Comparison of ENCODE assay signal across 12 cellular contexts in genomic region chr16:28537964-28538732, GRCh38. TPM values are rescaled to one million over a fixed set of nuclear protein-coding genes. Genes with fewer than 3 reads are reported as not detected.
DNase-seq lines count a peak whose midpoint lies in the region; ATAC-seq and TF ChIP-seq lines count a peak whose summit lies in the region.
"Had no signal": no experiment of that assay in that cellular context is flagged by ENCODE, and none has a peak within 500 bp of the region (broad histone marks: within the 10 kb centered on the region; RNA-seq: fewer than 3 reads in every experiment).

No MANE protein-coding gene starts in this region.

- H3K9ac ChIP-seq in skeletal muscle tissue (ENCODE audit: low read depth in 1 of 3, low read length in 3 of 3) = peak overlapping the region; percentile 85 to 95 (median 93)

- H3K9me3 Mint-ChIP-seq in CD8-positive, alpha-beta memory T cell = no peaks in the 10 kb centered on the region

- peak overlapping the region; percentile 16 for H3K27ac ChIP-seq in CD8-positive, alpha-beta memory T cell (ENCODE audit: low read depth, low read length)
- peak overlapping the region; percentile 78 to 93 (median 90) for H3K27ac ChIP-seq in body of pancreas
- H3K27ac ChIP-seq in skeletal muscle tissue (ENCODE audit: low read depth, low read length) = peak overlapping the region; percentile 98

- peak; percentile 0 for ATAC-seq in body of pancreas
- peak; percentile 5 for ATAC-seq in left colon
- ATAC-seq in GM18870 (IDR thresholded peaks at IDR 0.05; ENCODE audit: unreplicated experiment) = no peak

- TF ChIP-seq POLR2A in body of pancreas (IDR thresholded peaks at IDR 0.05) = peak in 1 of 3 donors; percentile 5

- DNase-seq in CD8-positive, alpha-beta memory T cell = no peak
- peak; percentile 20 to 47 (median 32) for DNase-seq in body of pancreas
- peak in 1 of 2 donors; percentile 45 for DNase-seq in left colon
- no peak for DNase-seq in DMS53 treated with DMSO at 0.1 percent for 48 hours (lab: John Stamatoyannopoulos, UW; ENCODE audit: unreplicated experiment)
- no peak for DNase-seq in stimulated activated CD4-positive, alpha-beta T cell treated with anti-CD3 and anti-CD28 coated beads, Interleukin-4, amount 100 ng/mL, for 24 hours
- no peak for DNase-seq in NCI-H1105 (lab: John Stamatoyannopoulos, UW)
- DNase-seq: activated T-cell treated with anti-CD3 and anti-CD28 coated beads, Interleukin-2, amount 50 U/mL, for 48 hours; T-helper 9 cell had no signal

- peaks cover 35 to 50% (median 41%) of the 10 kb centered on the region in 3 donors for H3K4me1 Mint-ChIP-seq in CD8-positive, alpha-beta memory T cell

- peak overlapping the region in 1 of 7 donors; percentile 28 for H3K4me3 Mint-ChIP-seq in CD8-positive, alpha-beta memory T cell

- no peak overlapping the region for H3K4me3 ChIP-seq in CD8-positive, alpha-beta memory T cell (ENCODE audit: low read length)
- H3K4me3 ChIP-seq in body of pancreas (peak overlapping the region; percentile 13 to 16), skeletal muscle tissue (ENCODE audit: low read length in 3 of 3) (peak overlapping the region; percentile 67 to 88 (median 85))
- H3K4me3 ChIP-seq: HAP-1 had no signal

- WGBS in body of pancreas, 2 donors = 31 to 44% methylated on average over 13 of the region's 13 CpGs

- intact Hi-C loops in body of pancreas (cut with DNase I) (loop anchor here (5.0 kb wide), 1 partner anchor 41 kb away; no protein-coding TSS in a partner anchor), left colon (cut with DNase I, micrococcal nuclease) (no loop called here)

- CTCF ChIA-PET in CD8-positive, alpha-beta memory T cell (lab: Charles Lee) = no interaction called here

- H3K27me3 ChIP-seq in CD8-positive, alpha-beta memory T cell (ENCODE audit: insufficient read depth, low read length, poor library complexity, severe bottlenecking) = no peaks in the 10 kb centered on the region
- no peaks in the 10 kb centered on the region for H3K27me3 ChIP-seq in body of pancreas
- H3K27me3 ChIP-seq in skeletal muscle tissue (ENCODE audit: control insufficient read depth in 3 of 3, insufficient read depth in 3 of 3, low read length in 3 of 3) = no peaks in the 10 kb centered on the region

- H3K36me3 ChIP-seq in CD8-positive, alpha-beta memory T cell (ENCODE audit: insufficient read depth, low read length) = no peaks in the 10 kb centered on the region
- H3K36me3 ChIP-seq in body of pancreas (replicated peaks in 1 of 2; ENCODE audit: insufficient read depth in 1 of 2, low read depth in 2 of 2) (no peaks in the 10 kb centered on the region), skeletal muscle tissue (ENCODE audit: control insufficient read depth in 3 of 3, insufficient read depth in 3 of 3, low read length in 3 of 3) (peaks cover 3 to 6% (median 4%) of the 10 kb centered on the region in 3 donors)
- H3K36me3 ChIP-seq: HAP-1 had no signal

- peaks cover 17% of the 10 kb centered on the region for H3K4me1 ChIP-seq in CD8-positive, alpha-beta memory T cell (ENCODE audit: insufficient read depth, low read length)
- peaks cover 56% of the 10 kb centered on the region for H3K4me1 ChIP-seq in body of pancreas
- H3K4me1 ChIP-seq in skeletal muscle tissue (ENCODE audit: control insufficient read depth in 3 of 3, insufficient read depth in 3 of 3, low read length in 3 of 3) = peaks cover 22 to 44% (median 33%) of the 10 kb centered on the region in 3 donors
- H3K4me1 ChIP-seq: HAP-1 had no signal

- H3K27me3 Mint-ChIP-seq in CD8-positive, alpha-beta memory T cell = peaks cover 0 to 3% of the 10 kb centered on the region in 2 donors

- no peaks in the 10 kb centered on the region for H3K9me3 ChIP-seq in CD8-positive, alpha-beta memory T cell (ENCODE audit: low read length)
- H3K9me3 ChIP-seq in body of pancreas = no peaks in the 10 kb centered on the region
- no peaks in the 10 kb centered on the region for H3K9me3 ChIP-seq in skeletal muscle tissue (ENCODE audit: control insufficient read depth in 3 of 3, low read length in 3 of 3)
- H3K9me3 ChIP-seq: HAP-1 had no signal

- H3K36me3 Mint-ChIP-seq in CD8-positive, alpha-beta memory T cell = peaks cover 0 to 7% (median 0%) of the 10 kb centered on the region in 3 donors

- TF ChIP-seq CTCF in body of pancreas (IDR thresholded peaks at IDR 0.05) = peak in 1 of 7 experiments; percentile 13

- peak overlapping the region in 4 of 8 donors; percentile 56 to 96 (median 76) for H3K27ac Mint-ChIP-seq in CD8-positive, alpha-beta memory T cell

- POLR2A ChIA-PET in CD8-positive, alpha-beta memory T cell (lab: Charles Lee) = no interaction called here

RNA-seq across cellular contexts. Expression of gene NUPR1, which starts 0.6 kb away (rescaled TPM):
- total RNA-seq in CD8-positive, alpha-beta memory T cell = not detected
- polyA plus RNA-seq in CD8-positive, alpha-beta memory T cell = not detected
- 10 to 100 TPM; 32.0 to 92.4 TPM for total RNA-seq in body of pancreas
- total RNA-seq in left colon = 100 to 1,000 TPM in 1 of 2 donors, 10 to 100 TPM in 1; 52.2 to 106 TPM
- 3.7 TPM for total RNA-seq in skeletal muscle tissue

RNA-seq across cellular contexts. Expression of gene SGF29, which starts 15.6 kb away (rescaled TPM):
- 10 to 100 TPM; 37.9 to 39.8 TPM for total RNA-seq in CD8-positive, alpha-beta memory T cell
- polyA plus RNA-seq in CD8-positive, alpha-beta memory T cell = 56.9 TPM
- total RNA-seq in body of pancreas (10 to 100 TPM; 25.2 to 30.7 TPM), left colon (10 to 100 TPM; 21.7 to 26.4 TPM), skeletal muscle tissue (19.8 TPM)

RNA-seq across cellular contexts. Expression of gene IL27, which starts 31.5 kb away (rescaled TPM):
- not detected for total RNA-seq in CD8-positive, alpha-beta memory T cell
- polyA plus RNA-seq in CD8-positive, alpha-beta memory T cell = not detected
- total RNA-seq in body of pancreas = not detected
- not detected for total RNA-seq in left colon
- total RNA-seq in skeletal muscle tissue = 0.52 TPM
- total RNA-seq: NCI-H460 had no signal

RNA-seq across cellular contexts. Expression of gene APOBR, which starts 43.7 kb away (rescaled TPM):
- 1 to 10 TPM; 7.7 to 8.0 TPM for total RNA-seq in CD8-positive, alpha-beta memory T cell
- 4.9 TPM for polyA plus RNA-seq in CD8-positive, alpha-beta memory T cell
- total RNA-seq in body of pancreas = 1 to 10 TPM; 1.0 to 2.0 TPM
- 10 to 100 TPM; 49.8 to 96.0 TPM for total RNA-seq in left colon
- under 0.01 TPM for total RNA-seq in skeletal muscle tissue

RNA-seq across cellular contexts. Expression of gene CLN3, which starts 46.3 kb away (rescaled TPM):
- total RNA-seq in CD8-positive, alpha-beta memory T cell = 10 to 100 TPM; 32.5 to 38.2 TPM
- 36.1 TPM for polyA plus RNA-seq in CD8-positive, alpha-beta memory T cell
- 10 to 100 TPM; 28.0 to 29.6 TPM for total RNA-seq in body of pancreas
- total RNA-seq in left colon = 100 to 1,000 TPM in 1 of 2 donors, 10 to 100 TPM in 1; 84.0 to 142 TPM
- 10.4 TPM for total RNA-seq in skeletal muscle tissue

Comparison
In these comparisons a context has a peak if more than half of its experiments do, and no peak if none do; other contexts are left out.
1. DNase-seq: peak in body of pancreas (4 of 4); none in CD8-positive, alpha-beta memory T cell (0 of 5), DMS53 treated with DMSO at 0.1 percent for 48 hours (single experiment), stimulated activated CD4-positive, alpha-beta T cell treated with anti-CD3 and anti-CD28 coated beads, Interleukin-4, amount 100 ng/mL, for 24 hours (single experiment) and NCI-H1105 (single experiment).
2. H3K27ac ChIP-seq: peak in every context shown above with its lines; median percentile 98 in skeletal muscle tissue; 90 in body of pancreas; 16 in CD8-positive, alpha-beta memory T cell.